ENCODE assay signal across 8 cellular contexts in genomic region chrX:119655125-119655524, GRCh38. TPM values are rescaled to one million over a fixed set of nuclear protein-coding genes. Genes with fewer than 3 reads are reported as not detected.
DNase-seq lines count a peak whose midpoint lies in the region; ATAC-seq, FAIRE-seq and TF ChIP-seq lines count a peak whose summit lies in the region.

No MANE protein-coding gene starts in this region.

- peak; percentile 65 for FAIRE-seq in astrocyte (lab: Jason Lieb, UNC)

- no peak overlapping the region for H3K4me3 ChIP-seq in astrocyte (ENCODE audit: insufficient read depth, low read depth, low read length)

- intact Hi-C loops in left colon (cut with DNase I, micrococcal nuclease): no loop called here

- no peak for TF ChIP-seq CTCF in astrocyte (IDR thresholded peaks at IDR 0.05; ENCODE audit: insufficient read depth, low read depth, low read length)
- no peak for TF ChIP-seq CTCF in nephron (IDR thresholded peaks at IDR 0.05; ENCODE audit: unreplicated experiment in 3 of 3)

- peak overlapping the region; percentile 18 for H3K4me2 ChIP-seq in astrocyte (ENCODE audit: low read length)

- no peaks in the 10 kb centered on the region for H3K36me3 Mint-ChIP-seq in astrocyte (ENCODE audit: low read depth, unreplicated experiment)
- H3K36me3 Mint-ChIP-seq in nephron (ENCODE audit: low read depth): peaks cover 54% of the 10 kb centered on the region

- H3K36me3 ChIP-seq in astrocyte (ENCODE audit: insufficient read depth, low read length): no peaks in the 10 kb centered on the region

- no peaks in the 10 kb centered on the region for H3K79me2 ChIP-seq in astrocyte (ENCODE audit: insufficient read depth, low read length)

- no peaks in the 10 kb centered on the region for H3K9me3 Mint-ChIP-seq in astrocyte (ENCODE audit: unreplicated experiment)
- peaks cover 19% of the 10 kb centered on the region for H3K9me3 Mint-ChIP-seq in nephron

- DNase-seq in CD1c-positive myeloid dendritic cell (ENCODE audit: extremely low spot score): peak; percentile 59
- DNase-seq in T-helper 1 cell: peak in 4 of 5 donors; percentile 12 to 47 (median 36)
- peak; percentile 89 for DNase-seq in astrocyte (ENCODE audit: low read depth)
- DNase-seq in NCI-H1105 treated with DMSO at 0.1 percent for 48 hours (lab: John Stamatoyannopoulos, UW): no peak
- no peak for DNase-seq in SKM-1 (lab: John Stamatoyannopoulos, UW; ENCODE audit: unreplicated experiment)
- no peak for DNase-seq in NCI-H446 (lab: John Stamatoyannopoulos, UW)
- no peak for DNase-seq in left colon

- H3K4me3 Mint-ChIP-seq in astrocyte (ENCODE audit: unreplicated experiment): no peak overlapping the region
- H3K4me3 Mint-ChIP-seq in nephron: peak overlapping the region in 2 of 3 experiments; percentile 53 to 58

- H3K27me3 Mint-ChIP-seq in astrocyte (ENCODE audit: low read depth, unreplicated experiment) (no peaks in the 10 kb centered on the region), nephron (ENCODE audit: low read depth) (no peaks in the 10 kb centered on the region)

- H4K20me1 ChIP-seq in astrocyte (ENCODE audit: insufficient read depth, low read length): no peaks in the 10 kb centered on the region

- no peaks in the 10 kb centered on the region for H3K9me3 ChIP-seq in astrocyte (ENCODE audit: insufficient read depth, low read depth, low read length)

- H3K27ac Mint-ChIP-seq in astrocyte (ENCODE audit: unreplicated experiment): peak overlapping the region; percentile 48
- peak overlapping the region; percentile 96 to 99 (median 98) for H3K27ac Mint-ChIP-seq in nephron

- H3K4me1 Mint-ChIP-seq in astrocyte (ENCODE audit: low read depth, unreplicated experiment) (peaks cover 13% of the 10 kb centered on the region), nephron (peaks cover 17% of the 10 kb centered on the region)

- no peaks in the 10 kb centered on the region for H3K27me3 ChIP-seq in astrocyte (ENCODE audit: insufficient read depth, low read length)

- peak overlapping the region; percentile 68 for H3K27ac ChIP-seq in astrocyte (ENCODE audit: low read depth, low read length)

- peaks cover 6% of the 10 kb centered on the region for H3K4me1 ChIP-seq in astrocyte (ENCODE audit: insufficient read depth, low read length)

- H2AFZ ChIP-seq in astrocyte (ENCODE audit: low read depth, low read length): no peak overlapping the region

- ATAC-seq in left colon: no peak

- peak overlapping the region; percentile 53 for H3K9ac ChIP-seq in astrocyte (ENCODE audit: low read length)

RNA-seq across cellular contexts. Expression of gene SEPTIN6, which starts 37.8 kb away (rescaled TPM):
- total RNA-seq in astrocyte (24.7 and 25.3 TPM in 2 replicates), left colon (10 to 100 TPM; 11.8 to 15.8 TPM)

RNA-seq across cellular contexts. Expression of gene NKRF, which starts 48.9 kb away (rescaled TPM):
- total RNA-seq in astrocyte (10.8 and 11.6 TPM in 2 replicates), left colon (1 to 10 TPM; 5.5 to 5.7 TPM)

Comparison
In these comparisons a context has a peak if more than half of its experiments do, and no peak if none do; other contexts are left out.
1. DNase-seq: peak in CD1c-positive myeloid dendritic cell (single experiment), T-helper 1 cell (4 of 5) and astrocyte (single experiment); none in NCI-H1105 treated with DMSO at 0.1 percent for 48 hours (single experiment), SKM-1 (single experiment), NCI-H446 (0 of 2) and left colon (0 of 2).